Comparison of ENCODE assay signal across 9 cellular contexts in the genomic region with DNA sequence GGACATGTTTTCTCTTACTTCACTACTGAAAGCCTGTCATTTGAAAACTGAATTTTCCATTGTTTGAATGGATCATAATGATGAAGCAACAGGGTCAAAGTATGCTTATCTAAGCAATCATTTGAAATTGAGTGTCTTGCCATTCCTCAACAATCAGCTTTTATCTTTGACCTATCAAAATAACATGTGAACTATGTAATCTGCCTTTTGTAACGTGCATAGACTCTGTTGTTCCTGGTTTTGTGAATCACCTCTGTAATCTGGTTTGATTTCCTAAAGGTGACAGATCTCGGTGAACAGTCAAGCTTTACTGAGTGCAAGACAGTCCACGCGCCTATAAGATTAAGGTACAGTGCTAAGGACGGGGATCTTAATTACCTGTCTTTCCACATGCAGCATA. TPM values are rescaled to one million over a fixed set of nuclear protein-coding genes. Genes with fewer than 3 reads are reported as not detected.
DNase-seq lines count a peak whose midpoint lies in the region; ATAC-seq and TF ChIP-seq lines count a peak whose summit lies in the region.
"Had no signal": no experiment of that assay in that cellular context is flagged by ENCODE, and none has a peak within 500 bp of the region (broad histone marks: within the 10 kb centered on the region; RNA-seq: fewer than 3 reads in every experiment).

No MANE protein-coding gene starts in this region.

- in situ Hi-C loops in SK-MEL-5 (cut with HindIII; ENCODE audit: low pct_unique_long_range_greater_than_20kb, low sequenced_read_pairs) (no loop called here), GM13977 (cut with MboI; ENCODE audit: low pct_unique_long_range_greater_than_20kb, low sequenced_read_pairs, unreplicated experiment) (loop anchor here (10.0 to 25.0 kb wide), 2 partner anchors 408 to 555 kb away; no protein-coding TSS in a partner anchor)

- H3K4me1 Mint-ChIP-seq in stimulated activated memory B cell treated with anti-CD40 and anti-IgM and Interleukin-4, amounts not matched to agents 10 μg/mL and 1 μg/mL and 100 μg/mL, for 72 hours, result peaks cover 27% of the 10 kb centered on the region

- intact Hi-C loops in left colon (cut with DNase I, micrococcal nuclease), result loop anchor here in 1 of 2 donors (5.0 to 10.0 kb wide), 2 partner anchors 52 to 145 kb away; no protein-coding TSS in a partner anchor

- peak overlapping the region; percentile 76 for H3K4me3 Mint-ChIP-seq in stimulated activated memory B cell treated with anti-CD40 and anti-IgM and Interleukin-4, amounts not matched to agents 10 μg/mL and 1 μg/mL and 100 μg/mL, for 72 hours

- no peaks in the 10 kb centered on the region for H3K27me3 Mint-ChIP-seq in stimulated activated memory B cell treated with anti-CD40 and anti-IgM and Interleukin-4, amounts not matched to agents 10 μg/mL and 1 μg/mL and 100 μg/mL, for 72 hours

- H3K9me3 Mint-ChIP-seq in stimulated activated memory B cell treated with anti-CD40 and anti-IgM and Interleukin-4, amounts not matched to agents 10 μg/mL and 1 μg/mL and 100 μg/mL, for 72 hours, result no peaks in the 10 kb centered on the region

- TF ChIP-seq POLR2A in GM18505 (IDR thresholded peaks at IDR 0.05; ENCODE audit: borderline replicate concordance, extremely low read depth, insufficient read depth, insufficient read length), result peak; percentile 49

- DNase-seq in SK-MEL-5 (ENCODE audit: low read depth, low spot score) (peak; percentile 21), left colon (no peak), NCI-H226 (no peak), GM13977 (ENCODE audit: low spot score) (no peak)
- DNase-seq: stimulated activated CD8-positive, alpha-beta memory T cell treated with anti-CD3 and anti-CD28 coated beads, Interleukin-4, amount 100 ng/mL, for 48 hours had no signal

- TF ChIP-seq CTCF in GM13977 (IDR thresholded peaks at IDR 0.05; ENCODE audit: extremely low read depth, insufficient read depth, missing control alignments), result no peak

- ATAC-seq in GM18505 (IDR thresholded peaks at IDR 0.05; ENCODE audit: unreplicated experiment) (no peak), left colon (peak; percentile 71), GM19328 (IDR thresholded peaks at IDR 0.05; ENCODE audit: unreplicated experiment) (no peak), GM21737 (IDR thresholded peaks at IDR 0.05; ENCODE audit: unreplicated experiment) (no peak)
- ATAC-seq in stimulated activated memory B cell treated with anti-CD40 and anti-IgM and Interleukin-4, amounts not matched to agents 10 μg/mL and 1 μg/mL and 100 μg/mL, for 72 hours, result no peak

- H3K36me3 Mint-ChIP-seq in stimulated activated memory B cell treated with anti-CD40 and anti-IgM and Interleukin-4, amounts not matched to agents 10 μg/mL and 1 μg/mL and 100 μg/mL, for 72 hours, result peaks cover 6% of the 10 kb centered on the region

- peak overlapping the region; percentile 19 for H3K27ac Mint-ChIP-seq in stimulated activated memory B cell treated with anti-CD40 and anti-IgM and Interleukin-4, amounts not matched to agents 10 μg/mL and 1 μg/mL and 100 μg/mL, for 72 hours

RNA-seq across cellular contexts. Expression of a gene that starts 3.3 kb away (rescaled TPM):
- total RNA-seq in SK-MEL-5 (2014; rRNA removed; shearing (Covaris generic)), result 34.2 and 35.1 TPM in 2 replicates
- 18.1 and 18.3 TPM in 2 replicates for polyA plus RNA-seq in SK-MEL-5 (2015; cell fraction: cytosol; rRNA removed)
- polyA plus RNA-seq in SK-MEL-5 (2015; cell fraction: nucleus; rRNA removed), result 12.2 and 16.3 TPM in 2 replicates
- total RNA-seq in left colon, result 10 to 100 TPM; 10.0 to 27.4 TPM
